Comparison of ENCODE assay signal across 8 cellular contexts in the genomic region with DNA sequence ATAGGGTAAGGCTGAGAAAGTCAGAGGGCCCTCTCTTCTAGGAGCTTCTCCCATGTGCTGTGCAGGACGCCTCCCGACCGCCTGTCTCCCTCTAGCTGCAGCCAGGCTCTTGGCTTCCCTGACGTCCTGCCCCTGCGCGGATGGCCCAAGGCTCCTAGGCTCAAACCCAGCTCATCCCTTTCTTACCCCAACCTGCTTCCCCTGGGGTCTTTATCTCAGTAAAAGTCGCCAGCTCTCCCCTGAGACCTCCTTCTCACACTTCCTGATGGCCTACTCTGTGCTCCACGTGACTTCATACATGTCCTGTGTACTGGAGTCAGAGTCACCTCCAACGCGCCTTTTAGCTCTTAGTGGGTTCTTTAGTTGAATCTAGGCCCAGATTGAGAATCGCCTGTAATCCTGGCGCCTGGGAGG. TPM values are rescaled to one million over a fixed set of nuclear protein-coding genes. Genes with fewer than 3 reads are reported as not detected.
A peak's percentile ranks its signal among the peaks of the same experiment; 100 is the strongest.
DNase-seq lines count a peak whose midpoint lies in the region; ATAC-seq, FAIRE-seq and TF ChIP-seq lines count a peak whose summit lies in the region.

No MANE protein-coding gene starts in this region.

- peak overlapping the region; percentile 88 for H3K4me2 ChIP-seq in OCI-LY1 (ENCODE audit: low read length)
- H3K4me2 ChIP-seq in neural cell (ENCODE audit: low read length): peak overlapping the region; percentile 71

- H3K4me1 ChIP-seq in OCI-LY1 (ENCODE audit: insufficient read depth, low read length, severe bottlenecking) (peaks cover 25% of the 10 kb centered on the region), thymus (ENCODE audit: control insufficient read depth, insufficient read depth, low read length) (peaks cover 12% of the 10 kb centered on the region)

- H3K27ac ChIP-seq in OCI-LY1 (ENCODE audit: low read depth, low read length, poor library complexity, severe bottlenecking) (peak overlapping the region; percentile 83), neural cell (ENCODE audit: low read length) (peak overlapping the region; percentile 87), thymus (ENCODE audit: low read depth) (peak overlapping the region; percentile 95)

- no peak for TF ChIP-seq POLR2A in H54 (IDR thresholded peaks at IDR 0.05; ENCODE audit: low read depth, low read length)

- H2AFZ ChIP-seq in OCI-LY1 (ENCODE audit: low read length) (no peak overlapping the region), neural cell (ENCODE audit: low read depth, low read length) (peak overlapping the region; percentile 89)

- H3K27me3 ChIP-seq in OCI-LY1 (ENCODE audit: insufficient read depth, low read length) (no peaks in the 10 kb centered on the region), neural cell (ENCODE audit: insufficient read depth, low read depth, low read length) (no peaks in the 10 kb centered on the region), thymus (ENCODE audit: control insufficient read depth, insufficient read depth) (no peaks in the 10 kb centered on the region)

- H3K9me2 ChIP-seq in OCI-LY1 (ENCODE audit: low read depth, low read length) (no peaks in the 10 kb centered on the region), neural cell (ENCODE audit: insufficient read depth, low read length) (no peaks in the 10 kb centered on the region)

- FAIRE-seq in H54 (lab: Jason Lieb, UNC): no peak

- peak; percentile 46 for ATAC-seq in HG03354 (IDR thresholded peaks at IDR 0.05; ENCODE audit: poor library complexity, severe bottlenecking, unreplicated experiment)

- H4K20me1 ChIP-seq in OCI-LY1 (ENCODE audit: insufficient read depth, low read length): no peaks in the 10 kb centered on the region
- H4K20me1 ChIP-seq in neural cell (ENCODE audit: insufficient read depth): no peaks in the 10 kb centered on the region

- H3K79me2 ChIP-seq in OCI-LY1 (ENCODE audit: insufficient read depth, low read length) (no peaks in the 10 kb centered on the region), neural cell (replicated peaks; ENCODE audit: insufficient read depth, low read length) (peaks cover 11% of the 10 kb centered on the region)

- TF ChIP-seq EP300 in neural cell (conservative IDR thresholded peaks at IDR 0.05; ENCODE audit: poor library complexity, severe bottlenecking): no peak

- peak; percentile 25 for TF ChIP-seq RAD21 in neural cell (conservative IDR thresholded peaks at IDR 0.05)

- H3F3A ChIP-seq in OCI-LY1 (ENCODE audit: insufficient read depth, low read length) (no peaks in the 10 kb centered on the region), neural cell (ENCODE audit: insufficient read depth, low read length, poor library complexity, severe bottlenecking) (peaks cover 6% of the 10 kb centered on the region)

- peak; percentile 82 to 84 for DNase-seq in activated T-cell treated with anti-CD3 and anti-CD28 coated beads, Interleukin-2, amount 50 U/mL, for 48 hours
- DNase-seq in fibroblast of peridontal ligament (ENCODE audit: extremely low read depth) (peak; percentile 68), H54 (ENCODE audit: insufficient read length, low spot score) (no peak)

- peak overlapping the region; percentile 73 for H3K4me3 ChIP-seq in OCI-LY1 (ENCODE audit: low read depth, low read length, poor library complexity, severe bottlenecking)
- peak overlapping the region; percentile 78 for H3K4me3 ChIP-seq in neural cell (ENCODE audit: low read length)
- H3K4me3 ChIP-seq in thymus (ENCODE audit: low read length): peak overlapping the region; percentile 90

- H3K9me3 ChIP-seq in OCI-LY1 (ENCODE audit: low read length): no peaks in the 10 kb centered on the region
- H3K9me3 ChIP-seq in neural cell (ENCODE audit: low read length): no peaks in the 10 kb centered on the region
- H3K9me3 ChIP-seq in thymus (ENCODE audit: control insufficient read depth): no peaks in the 10 kb centered on the region

- H3K36me3 ChIP-seq in OCI-LY1 (ENCODE audit: insufficient read depth, low read length) (peaks cover 13% of the 10 kb centered on the region), neural cell (ENCODE audit: insufficient read depth, low read length) (no peaks in the 10 kb centered on the region), thymus (ENCODE audit: control insufficient read depth, insufficient read depth) (peaks cover 21% of the 10 kb centered on the region)

- H3K9ac ChIP-seq in OCI-LY1 (ENCODE audit: low read length): peak overlapping the region; percentile 94
- peak overlapping the region; percentile 86 for H3K9ac ChIP-seq in neural cell (ENCODE audit: low read length)

- TF ChIP-seq CTCF in GM12872 (IDR thresholded peaks at IDR 0.05; ENCODE audit: insufficient read depth, low read depth, low read length): peak; percentile 80
- peak; percentile 56 for TF ChIP-seq CTCF in OCI-LY1 (IDR thresholded peaks at IDR 0.05; ENCODE audit: low read length)
- TF ChIP-seq CTCF in neural cell (IDR thresholded peaks at IDR 0.05; ENCODE audit: poor library complexity, severe bottlenecking): peak; percentile 57

- WGBS in thymus: 30% methylated on average over 12 of the region's 12 CpGs

TF ChIP-seq in neural cell, 6 proteins besides CTCF, POLR2A, EP300 and RAD21:
- no peak for TF ChIP-seq POLR2AphosphoS5 (IDR thresholded peaks at IDR 0.05)
- TF ChIP-seq SMC3 (conservative IDR thresholded peaks at IDR 0.05; ENCODE audit: poor library complexity): peak; percentile 23
TF ChIP-seq in neural cell: peak in this region for 1.

RNA-seq across cellular contexts. Expression of a gene that starts 1.1 kb away (rescaled TPM):
- polyA plus RNA-seq in neural cell (5.7 and 8.4 TPM in 2 replicates), thymus (9.8 TPM)
- polyA minus RNA-seq in neural cell: 8.8 and 10.2 TPM in 2 replicates

RNA-seq across cellular contexts. Expression of a gene that starts 9.4 kb away (rescaled TPM):
- 54.4 and 56.5 TPM in 2 replicates for polyA plus RNA-seq in neural cell
- polyA minus RNA-seq in neural cell: 48.6 and 59.9 TPM in 2 replicates
- polyA plus RNA-seq in thymus: 20.4 TPM

RNA-seq across cellular contexts. Expression of a gene that starts 22.4 kb away (rescaled TPM):
- 10.5 and 14.9 TPM in 2 replicates for polyA plus RNA-seq in neural cell
- 26.3 and 28.1 TPM in 2 replicates for polyA minus RNA-seq in neural cell
- polyA plus RNA-seq in thymus: 8.3 TPM

RNA-seq across cellular contexts. Expression of a gene that starts 35.7 kb away (rescaled TPM):
- polyA plus RNA-seq in neural cell (26.9 and 28.4 TPM in 2 replicates), thymus (38.1 TPM)
- polyA minus RNA-seq in neural cell: 12.4 and 13.8 TPM in 2 replicates

RNA-seq across cellular contexts. Expression of a gene that starts 49.7 kb away (rescaled TPM):
- polyA plus RNA-seq in neural cell (26.4 and 44.1 TPM in 2 replicates), thymus (7.8 TPM)
- 39.5 and 44.6 TPM in 2 replicates for polyA minus RNA-seq in neural cell
